8 cellular contexts compared by ENCODE assay signal in the genomic region with DNA sequence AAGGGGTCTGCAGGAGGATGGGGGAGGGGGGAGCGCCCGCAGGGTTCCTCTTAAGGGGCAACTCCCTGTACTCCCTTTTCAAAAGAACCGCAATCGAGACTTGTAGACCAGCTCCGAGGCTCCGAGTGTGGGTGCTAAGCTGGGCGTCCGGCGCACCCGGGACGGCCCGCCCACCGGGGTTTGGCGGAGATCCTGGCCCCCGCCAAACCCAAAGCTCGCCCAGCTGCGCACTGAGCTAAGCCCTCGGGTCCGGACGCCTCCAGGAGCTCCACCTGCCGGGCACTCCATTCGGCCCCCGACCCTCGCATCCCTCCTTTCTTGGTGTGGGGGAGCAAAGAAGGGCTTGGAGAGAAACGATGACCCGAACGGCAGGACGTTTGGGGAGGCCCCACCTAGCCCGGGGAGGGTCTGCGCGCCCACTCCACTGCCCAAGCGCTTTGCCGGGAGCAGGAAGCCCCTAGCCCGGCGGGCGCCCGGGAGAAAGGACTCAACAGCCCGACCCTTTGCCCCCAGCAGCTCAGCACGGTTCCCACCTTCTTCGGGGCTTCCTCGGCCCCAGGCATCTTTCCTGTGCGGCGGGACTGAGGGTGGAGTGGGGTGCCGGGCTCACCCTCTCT. TPM values are rescaled to one million over a fixed set of nuclear protein-coding genes. Genes with fewer than 3 reads are reported as not detected.
DNase-seq lines count a peak whose midpoint lies in the region; ATAC-seq and TF ChIP-seq lines count a peak whose summit lies in the region.

No MANE protein-coding gene starts in this region.

- peaks cover 13% of the 10 kb centered on the region for H3K4me1 ChIP-seq in RWPE2 (ENCODE audit: insufficient read depth, poor library complexity, severe bottlenecking)
- peaks cover 40% of the 10 kb centered on the region for H3K4me1 ChIP-seq in parathyroid adenoma

- H3K36me3 ChIP-seq in RWPE2 (ENCODE audit: low read depth) = no peaks in the 10 kb centered on the region
- H3K36me3 ChIP-seq in parathyroid adenoma (ENCODE audit: control insufficient read depth, insufficient read depth, low read length) = no peaks in the 10 kb centered on the region

- DNase-seq in Daoy (ENCODE audit: low read depth) (peak; percentile 54), RWPE2 (ENCODE audit: low spot score) (no peak), glomerular visceral epithelial cell (ENCODE audit: extremely low spot score) (peak; percentile 72), NCI-H1930 (lab: John Stamatoyannopoulos, UW) (no peak), AG08395 (ENCODE audit: low spot score) (no peak)
- no peak for DNase-seq in activated naive CD4-positive, alpha-beta T cell (lab: John Stamatoyannopoulos, UW)

- peak overlapping the region; percentile 81 for H3K9ac ChIP-seq in parathyroid adenoma

- TF ChIP-seq CTCF in RWPE2 (IDR thresholded peaks at IDR 0.05; ENCODE audit: poor library complexity, severe bottlenecking) = peak; percentile 59
- TF ChIP-seq CTCF in parathyroid adenoma (IDR thresholded peaks at IDR 0.05) = peak; percentile 66

- H2AFZ ChIP-seq in parathyroid adenoma = peak overlapping the region; percentile 52

- H3K27ac ChIP-seq in RWPE2 (ENCODE audit: poor library complexity, severe bottlenecking) (peak overlapping the region; percentile 40), parathyroid adenoma (peak overlapping the region; percentile 91)

- ATAC-seq in RWPE2 (ENCODE audit: low read depth) (peak; percentile 52), GM21825 (IDR thresholded peaks at IDR 0.05; ENCODE audit: unreplicated experiment) (no peak)

- H3K4me3 ChIP-seq in RWPE2 (ENCODE audit: severe bottlenecking) (peak overlapping the region; percentile 48), parathyroid adenoma (ENCODE audit: low read depth, low read length) (peak overlapping the region; percentile 85)

- no peaks in the 10 kb centered on the region for H3K9me3 ChIP-seq in RWPE2 (ENCODE audit: severe bottlenecking)
- no peaks in the 10 kb centered on the region for H3K9me3 ChIP-seq in parathyroid adenoma (ENCODE audit: control insufficient read depth, low read length)

- H3K4me2 ChIP-seq in parathyroid adenoma (ENCODE audit: low read length) = peak overlapping the region; percentile 83

- H3K79me2 ChIP-seq in parathyroid adenoma = peaks cover 51% of the 10 kb centered on the region

- H3K27me3 ChIP-seq in RWPE2 (ENCODE audit: insufficient read depth, poor library complexity, severe bottlenecking) = no peaks in the 10 kb centered on the region
- no peaks in the 10 kb centered on the region for H3K27me3 ChIP-seq in parathyroid adenoma (ENCODE audit: control insufficient read depth, insufficient read depth, low read length)

RNA-seq across cellular contexts. Expression of gene AFAP1L2, which starts 0.6 kb away (rescaled TPM):
- total RNA-seq in Daoy (2014; rRNA removed; shearing (Covaris generic)) = 10.9 and 17.1 TPM in 2 replicates

Comparison
In these comparisons a context has a peak if more than half of its experiments do, and no peak if none do; other contexts are left out.
1. DNase-seq: peak in Daoy (single experiment) and glomerular visceral epithelial cell (single experiment); none in RWPE2 (single experiment), NCI-H1930 (0 of 2), AG08395 (single experiment) and activated naive CD4-positive, alpha-beta T cell (0 of 4).